ENCODE assay signal across 20 cellular contexts in genomic region chr7:106012184-106012583, GRCh38. TPM values are rescaled to one million over a fixed set of nuclear protein-coding genes. Genes with fewer than 3 reads are reported as not detected.
"Had no signal": no experiment of that assay in that cellular context is flagged by ENCODE, and none has a peak within 500 bp of the region (broad histone marks: within the 10 kb centered on the region; RNA-seq: fewer than 3 reads in every experiment).

No MANE protein-coding gene starts in this region.

- H3K9me3 Mint-ChIP-seq: natural killer cell treated with Interleukin-12 subunit alpha and Interleukin-12 subunit beta and Interleukin-15 and Interleukin-18, amount 100 ng/mL, for 72 hours had no signal

- H3K4me3 Mint-ChIP-seq: activated B cell treated with CpG ODN at 0.5 μM for 24 hours; activated CD4-positive, alpha-beta memory T cell treated with anti-CD3 and anti-CD28 coated beads for 36 hours; activated naive CD8-positive, alpha-beta T cell treated with anti-CD3 and anti-CD28 coated beads, Interleukin-2, amount 10 ng/mL, durations not matched to agents 7 days and 5 days; activated T-helper 1 cell treated with anti-CD3 and anti-CD28 coated beads, Interleukin-12 subunit alpha, Interleukin-12 subunit beta, Interleukin-2, Interleukin-4 antibody, amounts not matched to agents 30 ng/mL and 10 ng/mL and 1 ng/mL, durations not matched to agents 14 hours and 24 hours and 36 hours; natural killer cell treated with Interleukin-12 subunit alpha and Interleukin-12 subunit beta and Interleukin-15 and Interleukin-18, amount 100 ng/mL, for 72 hours had no signal

- H3K9me3 ChIP-seq: body of pancreas, colonic mucosa, transverse colon had no signal

- H3K27ac ChIP-seq: body of pancreas, colonic mucosa, heart left ventricle, left lung had no signal

- H3K27ac Mint-ChIP-seq: activated B cell treated with CpG ODN at 0.5 μM for 24 hours; activated CD4-positive, alpha-beta memory T cell treated with anti-CD3 and anti-CD28 coated beads for 36 hours; activated naive CD8-positive, alpha-beta T cell treated with anti-CD3 and anti-CD28 coated beads, Interleukin-2, amount 10 ng/mL, durations not matched to agents 7 days and 5 days; activated T-helper 1 cell treated with anti-CD3 and anti-CD28 coated beads, Interleukin-12 subunit alpha, Interleukin-12 subunit beta, Interleukin-2, Interleukin-4 antibody, amounts not matched to agents 30 ng/mL and 10 ng/mL and 1 ng/mL, durations not matched to agents 14 hours and 24 hours and 36 hours; natural killer cell treated with Interleukin-12 subunit alpha and Interleukin-12 subunit beta and Interleukin-15 and Interleukin-18, amount 100 ng/mL, for 72 hours; T-cell had no signal

- DNase-seq: activated B cell treated with CpG ODN at 0.5 μM for 24 hours; activated CD4-positive, alpha-beta memory T cell treated with anti-CD3 and anti-CD28 coated beads for 36 hours; activated CD4-positive, alpha-beta T cell treated with anti-CD3 and anti-CD28 coated beads for 4 hours; activated naive CD8-positive, alpha-beta T cell treated with anti-CD3 and anti-CD28 coated beads, Interleukin-2, amount 10 ng/mL, durations not matched to agents 7 days and 5 days; activated T-cell treated with anti-CD3 and anti-CD28 coated beads for 4 hours; amygdala; body of pancreas; colonic mucosa; heart left ventricle; left lung; stimulated activated CD4-positive, alpha-beta T cell treated with anti-CD3 and anti-CD28 coated beads, Interleukin-12 subunit alpha, Interleukin-12 subunit beta, amount 100 ng/mL, for 4 hours; stimulated activated CD4-positive, alpha-beta T cell treated with anti-CD3 and anti-CD28 coated beads, Interleukin-1b, Interleukin-23, amount 100 ng/mL, for 48 hours; stimulated activated CD8-positive, alpha-beta memory T cell treated with anti-CD3 and anti-CD28 coated beads, Interleukin-4, amount 100 ng/mL, for 48 hours; stimulated activated naive CD4-positive, alpha-beta T cell treated with Interleukin-2 at 50 U/mL for 16 hours; T-cell; T-helper 9 cell; transverse colon had no signal

- FAIRE-seq: frontal cortex had no signal

- ATAC-seq: body of pancreas; heart left ventricle; left lung; natural killer cell treated with Interleukin-12 subunit alpha and Interleukin-12 subunit beta and Interleukin-15 and Interleukin-18, amount 100 ng/mL, for 72 hours; T-cell had no signal

- H3K4me1 ChIP-seq: colonic mucosa had no signal

- H3K36me3 ChIP-seq: colonic mucosa, heart left ventricle, left lung, transverse colon had no signal

- H3K36me3 Mint-ChIP-seq: activated naive CD8-positive, alpha-beta T cell treated with anti-CD3 and anti-CD28 coated beads, Interleukin-2, amount 10 ng/mL, durations not matched to agents 7 days and 5 days had no signal

- H3K27me3 ChIP-seq: body of pancreas, colonic mucosa, heart left ventricle, left lung, transverse colon had no signal

- H3K4me3 ChIP-seq: body of pancreas, colonic mucosa, heart left ventricle, left lung, transverse colon had no signal

RNA-seq across cellular contexts. Expression of gene CDHR3, which starts 49.1 kb away (rescaled TPM):
- total RNA-seq: natural killer cell treated with Interleukin-12 subunit alpha and Interleukin-12 subunit beta and Interleukin-15 and Interleukin-18, amount 100 ng/mL, for 72 hours had no signal
